Comparison of ENCODE assay signal across 1 cellular context in genomic region chr3:71048948-71049347, GRCh38.
TF ChIP-seq lines count a peak whose summit lies in the region.

No MANE protein-coding gene starts in this region.

TF ChIP-seq in SK-N-SH, 30 proteins besides CTCF, POLR2A, EP300 and RAD21 (continued from another document):
- no peak for TF ChIP-seq YY1 (IDR thresholded peaks at IDR 0.05; ENCODE audit: low read depth)
- TF ChIP-seq GABPA (IDR thresholded peaks at IDR 0.05; ENCODE audit: low read depth): no peak
- TF ChIP-seq, protein P1, sequence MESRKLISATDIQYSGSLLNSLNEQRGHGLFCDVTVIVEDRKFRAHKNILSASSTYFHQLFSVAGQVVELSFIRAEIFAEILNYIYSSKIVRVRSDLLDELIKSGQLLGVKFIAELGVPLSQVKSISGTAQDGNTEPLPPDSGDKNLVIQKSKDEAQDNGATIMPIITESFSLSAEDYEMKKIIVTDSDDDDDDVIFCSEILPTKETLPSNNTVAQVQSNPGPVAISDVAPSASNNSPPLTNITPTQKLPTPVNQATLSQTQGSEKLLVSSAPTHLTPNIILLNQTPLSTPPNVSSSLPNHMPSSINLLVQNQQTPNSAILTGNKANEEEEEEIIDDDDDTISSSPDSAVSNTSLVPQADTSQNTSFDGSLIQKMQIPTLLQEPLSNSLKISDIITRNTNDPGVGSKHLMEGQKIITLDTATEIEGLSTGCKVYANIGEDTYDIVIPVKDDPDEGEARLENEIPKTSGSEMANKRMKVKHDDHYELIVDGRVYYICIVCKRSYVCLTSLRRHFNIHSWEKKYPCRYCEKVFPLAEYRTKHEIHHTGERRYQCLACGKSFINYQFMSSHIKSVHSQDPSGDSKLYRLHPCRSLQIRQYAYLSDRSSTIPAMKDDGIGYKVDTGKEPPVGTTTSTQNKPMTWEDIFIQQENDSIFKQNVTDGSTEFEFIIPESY (IDR thresholded peaks at IDR 0.05; ENCODE audit: borderline replicate concordance, low read depth): no peak
